ENCODE assay signal across 8 cellular contexts in genomic region chrX:70434352-70434866, GRCh38. TPM values are rescaled to one million over a fixed set of nuclear protein-coding genes. Genes with fewer than 3 reads are reported as not detected.
DNase-seq lines count a peak whose midpoint lies in the region; ATAC-seq, FAIRE-seq and TF ChIP-seq lines count a peak whose summit lies in the region.

No MANE protein-coding gene starts in this region.

- H3K4me1 ChIP-seq in K562 (replicated peaks in 1 of 2; ENCODE audit: control insufficient read depth in 2 of 2, insufficient read depth in 2 of 2, low read length in 2 of 2): peaks cover 12 to 16% of the 10 kb centered on the region in 2 experiments; a peak in 4 of 5 replicates
- H3K4me1 ChIP-seq in iPS DF 6.9 (ENCODE audit: control insufficient read depth, insufficient read depth, low read length): peaks cover 2% of the 10 kb centered on the region; the same call in 1 of the 2 replicates

- peak overlapping the region; percentile 99 for H3K4me2 ChIP-seq in K562 (ENCODE audit: insufficient read depth, low read length)

- intact Hi-C loops in K562 (cut with micrococcal nuclease): loop anchor here (10.0 kb wide), 2 partner anchors 170 to 400 kb away; partner anchors contain the start of genes ARR3 and P2RY4

- TF ChIP-seq CTCF in K562 (IDR thresholded peaks at IDR 0.05 in 2 of 3, conservative IDR thresholded peaks at IDR 0.05 in 1 of 3; ENCODE audit: insufficient read depth in 2 of 3, low read depth in 1 of 3, low read length in 3 of 3): no peak
- TF ChIP-seq CTCF in retinal pigment epithelial cell (conservative IDR thresholded peaks at IDR 0.05; ENCODE audit: low read depth, low read length): no peak

- H3K27ac ChIP-seq in K562 (ENCODE audit: extremely low read depth, low read depth, low read length): peak overlapping the region; percentile 79
- no peak overlapping the region for H3K27ac ChIP-seq in iPS DF 6.9 (ENCODE audit: low read length)

- H2AFZ ChIP-seq in K562 (ENCODE audit: low read depth, low read length): peak overlapping the region; percentile 99

- in situ Hi-C loops in K562 (cut with MboI): no loop called here

- TF ChIP-seq POLR2A in GM15510 (IDR thresholded peaks at IDR 0.05; ENCODE audit: borderline replicate concordance, extremely low read depth, insufficient read length): peak; percentile 29
- TF ChIP-seq POLR2A in K562 (conservative IDR thresholded peaks at IDR 0.05): no peak

- BruUV-seq in K562 (replicated peaks; lab: Mats Ljungman, UMichigan): no TSS peak

- H4K20me1 ChIP-seq in K562 (replicated peaks; ENCODE audit: control insufficient read depth, insufficient read depth, low read length): no peaks in the 10 kb centered on the region

- FAIRE-seq in K562 (lab: Jason Lieb, UNC): peak; percentile 81

- no peaks in the 10 kb centered on the region for H3K9me3 ChIP-seq in K562 (replicated peaks; ENCODE audit: control insufficient read depth, insufficient read depth, low read depth, low read length)
- H3K9me3 ChIP-seq in iPS DF 6.9 (ENCODE audit: control insufficient read depth, insufficient read depth, low read length): no peaks in the 10 kb centered on the region

- H3K36me3 ChIP-seq in K562 (ENCODE audit: control insufficient read depth, insufficient read depth, low read length) (no peaks in the 10 kb centered on the region), iPS DF 6.9 (ENCODE audit: control insufficient read depth, insufficient read depth, low read length) (peaks cover 3% of the 10 kb centered on the region; the same call in 1 of the 2 replicates)

- peaks cover 2% of the 10 kb centered on the region for H3K9me1 ChIP-seq in K562 (ENCODE audit: control insufficient read depth, insufficient read depth, low read length)

- POLR2A ChIA-PET in K562 (lab: Yijun Ruan, JAX): interaction anchor here (0.7 to 1.0 kb wide), 3 partner anchors 9 to 53 kb away, joined by 3 to 4 read pairs (median 4); partner anchors contain the start of gene GDPD2

- DNase-seq in NCI-H187 (lab: John Stamatoyannopoulos, UW) (peak; percentile 33 to 75), T-helper 22 cell (ENCODE audit: low read depth) (peak; percentile 42), K562 (ENCODE audit: extremely low read depth in 1 of 4, low spot score in 3 of 4) (peak; percentile 84 to 91 (median 89)), iPS DF 6.9 (ENCODE audit: low read depth, low spot score) (no peak), retinal pigment epithelial cell (ENCODE audit: low read depth) (peak; percentile 45), GDM1 (lab: John Stamatoyannopoulos, UW) (no peak)

- TF ChIP-seq RAD21 in K562 (CRISPR knock-in tag; conservative IDR thresholded peaks at IDR 0.05 in 1 of 2, IDR thresholded peaks at IDR 0.05 in 1 of 2): no peak

- peak overlapping the region; percentile 77 to 93 for H3K9ac ChIP-seq in K562 (ENCODE audit: insufficient read depth in 1 of 2, low read depth in 2 of 2, low read length in 2 of 2)

- peak; percentile 55 for ATAC-seq in HG02884 (IDR thresholded peaks at IDR 0.05; ENCODE audit: unreplicated experiment)
- peak; percentile 92 for ATAC-seq in K562

- no peaks in the 10 kb centered on the region for H3K79me2 ChIP-seq in K562 (ENCODE audit: control insufficient read depth, insufficient read depth, low read length)

- peaks cover 2 to 11% of the 10 kb centered on the region in 2 experiments; a peak in 2 of 5 replicates for H3K27me3 ChIP-seq in K562 (ENCODE audit: control insufficient read depth in 2 of 2, insufficient read depth in 2 of 2, low read length in 2 of 2)
- no peaks in the 10 kb centered on the region for H3K27me3 ChIP-seq in iPS DF 6.9 (ENCODE audit: control insufficient read depth, insufficient read depth, low read length)

- 2% methylated on average over 33 of the region's 45 CpGs for WGBS in K562 (ENCODE audit: insufficient coverage, low coverage, missing lambda C conversion rate)
- no CpG with 5 or more reads among the region's 45 CpGs for WGBS in iPS DF 6.9 (ENCODE audit: insufficient coverage, insufficient read length)

- peak overlapping the region; percentile 75 for H3K4me3 ChIP-seq in K562
- peak overlapping the region; percentile 84; the same call in 1 of the 2 replicates for H3K4me3 ChIP-seq in iPS DF 6.9 (ENCODE audit: low read length)
- H3K4me3 ChIP-seq in retinal pigment epithelial cell (ENCODE audit: low read length): peak overlapping the region; percentile 78

- CTCF ChIA-PET in K562 (lab: Yijun Ruan, JAX; ENCODE audit: low intra/inter-chr PET ratio): interaction anchor here (0.5 to 1.2 kb wide), 2 partner anchors 160 to 291 kb away, joined by 3 read pairs; no protein-coding TSS in a partner anchor

- TF ChIP-seq EP300 in K562 (IDR thresholded peaks at IDR 0.05; ENCODE audit: low read length): no peak

TF ChIP-seq in K562, 482 proteins besides CTCF, POLR2A, EP300 and RAD21 (continues in another document):
- no peak for TF ChIP-seq EP400 (IDR thresholded peaks at IDR 0.05)
- TF ChIP-seq XRCC4 (IDR thresholded peaks at IDR 0.05; ENCODE audit: extremely low read depth, insufficient read depth, insufficient read length): no peak

RNA-seq across cellular contexts. Expression of gene DLG3, which starts 10.2 kb away (rescaled TPM):
- total RNA-seq in K562 (2011; cell fraction: chromatin; rRNA removed; ENCODE audit: low replicate concordance): 6.5 and 9.0 TPM in 2 replicates
- total RNA-seq in K562 (2011; cell fraction: nucleolus; rRNA removed): 4.2 and 4.3 TPM in 2 replicates
- total RNA-seq in K562 (2011; cell fraction: nucleoplasm; rRNA removed): 5.1 and 5.2 TPM in 2 replicates
- total RNA-seq in K562 (2014; rRNA removed): 4.3 and 4.5 TPM in 2 replicates
- 9.9 and 12.9 TPM in 2 replicates for total RNA-seq in K562 (2014; rRNA removed; fragmentation: Illumina TruSeq; extraction: Trizol)
- total RNA-seq in K562 (2015; rRNA removed; fragmentation: Illumina TruSeq; extraction: Trizol): 5.4 and 9.2 TPM in 2 replicates
- 8.2 and 8.7 TPM in 2 replicates for total RNA-seq in K562 (2021)
- polyA plus RNA-seq in K562 (2011; rRNA removed): 10.4 and 11.9 TPM in 2 replicates
- polyA plus RNA-seq in K562 (2011; cell fraction: cytosol; rRNA removed): 4.6 and 8.8 TPM in 2 replicates
- polyA plus RNA-seq in K562 (2011; cell fraction: nucleus; rRNA removed): 6.6 and 7.7 TPM in 2 replicates
- 6.1 and 6.4 TPM in 2 replicates for polyA plus RNA-seq in K562 (2012)
- 10.6 and 15.7 TPM in 2 replicates for polyA plus RNA-seq in K562 (2014; fragmentation: Illumina TruSeq; extraction: Trizol)
- polyA plus RNA-seq in K562 (2014; fragmentation: Nextera tagmentation; extraction: Ambion mirVana): 1 to 10 TPM; 3.1 TPM
- polyA plus RNA-seq in K562 (2014; rRNA removed): 6.8 and 8.8 TPM in 2 replicates
- polyA minus RNA-seq in K562 (2011; rRNA and poly(A)+ RNA removed): 9.7 and 11.6 TPM in 2 replicates
- polyA minus RNA-seq in K562 (2011; cell fraction: cytosol; rRNA and poly(A)+ RNA removed): 2.3 and 6.9 TPM in 2 replicates
- polyA minus RNA-seq in K562 (2011; cell fraction: nucleus; rRNA and poly(A)+ RNA removed): 1.3 and 4.4 TPM in 2 replicates

RNA-seq across cellular contexts. Expression of gene GDPD2, which starts 11.3 kb away (rescaled TPM):
- total RNA-seq in K562 (2011; cell fraction: chromatin; rRNA removed; ENCODE audit: low replicate concordance): 0.16 and 0.32 TPM in 2 replicates
- not detected in 2 replicates for total RNA-seq in K562 (2011; cell fraction: nucleolus; rRNA removed)
- not detected in 2 replicates for total RNA-seq in K562 (2011; cell fraction: nucleoplasm; rRNA removed)
- total RNA-seq in K562 (2014; rRNA removed): not detected in 2 replicates
- not detected in 2 replicates for total RNA-seq in K562 (2014; rRNA removed; fragmentation: Illumina TruSeq; extraction: Trizol)
- total RNA-seq in K562 (2015; rRNA removed; fragmentation: Illumina TruSeq; extraction: Trizol): not detected in 2 replicates
- total RNA-seq in K562 (2021): 0.09 TPM in 1 of 2 replicates, not detected in the other
- 0.07 TPM in 1 of 2 replicates, not detected in the other for polyA plus RNA-seq in K562 (2011; rRNA removed)
- 0.06 TPM in 1 of 2 replicates, not detected in the other for polyA plus RNA-seq in K562 (2011; cell fraction: cytosol; rRNA removed)
- 0.15 and 0.21 TPM in 2 replicates for polyA plus RNA-seq in K562 (2011; cell fraction: nucleus; rRNA removed)
- not detected in 2 replicates for polyA plus RNA-seq in K562 (2012)
- not detected in 2 replicates for polyA plus RNA-seq in K562 (2014; fragmentation: Illumina TruSeq; extraction: Trizol)
- not detected for polyA plus RNA-seq in K562 (2014; fragmentation: Nextera tagmentation; extraction: Ambion mirVana)
- polyA plus RNA-seq in K562 (2014; rRNA removed): not detected in 2 replicates
- polyA minus RNA-seq in K562 (2011; rRNA and poly(A)+ RNA removed): not detected in 2 replicates
- polyA minus RNA-seq in K562 (2011; cell fraction: cytosol; rRNA and poly(A)+ RNA removed): not detected in 2 replicates
- polyA minus RNA-seq in K562 (2011; cell fraction: nucleus; rRNA and poly(A)+ RNA removed): not detected in 2 replicates

Comparison
In these comparisons a context has a peak if more than half of its experiments do, and no peak if none do; other contexts are left out.
1. DNase-seq: peak in NCI-H187 (2 of 2), T-helper 22 cell (single experiment), K562 (4 of 4) and retinal pigment epithelial cell (single experiment); none in iPS DF 6.9 (single experiment) and GDM1 (single experiment).
2. Peak in every context shown above with its lines, with median percentiles within 50 percentile points of each other: H3K4me3 ChIP-seq.